In the genomic region with DNA sequence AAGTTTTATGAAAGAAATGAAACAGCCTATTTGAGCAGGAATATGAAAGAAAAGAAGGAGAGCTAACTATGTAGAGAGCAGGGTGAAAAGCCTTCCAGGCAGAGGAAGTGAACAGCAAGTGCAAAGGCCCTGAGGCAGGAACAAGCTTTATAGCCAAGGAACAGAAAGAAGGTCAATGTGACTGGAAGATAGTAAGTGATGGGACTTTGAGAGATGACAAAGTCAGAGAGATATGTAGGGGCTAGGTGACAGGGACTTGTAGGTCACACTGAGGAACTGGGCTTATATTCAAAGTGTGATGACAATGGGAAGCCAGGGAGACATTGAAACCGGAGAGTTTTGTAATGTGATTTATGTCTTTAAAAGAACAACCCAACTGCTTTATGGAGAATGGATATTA, we compare ENCODE assay signal across 29 cellular contexts. TPM values are rescaled to one million over a fixed set of nuclear protein-coding genes. Genes with fewer than 3 reads are reported as not detected.
"Had no signal": no experiment of that assay in that cellular context is flagged by ENCODE, and none has a peak within 500 bp of the region (broad histone marks: within the 10 kb centered on the region; RNA-seq: fewer than 3 reads in every experiment).

No MANE protein-coding gene starts in this region.

- H3K4me1 ChIP-seq: adrenal gland, left lung, lower lobe of right lung, right lobe of liver, upper lobe of left lung had no signal

- H3K27me3 ChIP-seq: adrenal gland, ascending aorta, esophagus squamous epithelium, left lung, upper lobe of left lung had no signal

- H3K4me3 Mint-ChIP-seq: activated CD4-positive, alpha-beta T cell treated with anti-CD3 and anti-CD28 coated beads for 36 hours; activated naive CD8-positive, alpha-beta T cell; endodermal cell; natural killer cell; stimulated activated effector memory CD8-positive, alpha-beta T cell treated with anti-CD3 and anti-CD28 coated beads, Interleukin-12 subunit alpha, Interleukin-12 subunit beta, amount 100 ng/mL, for 72 hours; stimulated activated naive CD8-positive, alpha-beta T cell treated with anti-CD3 and anti-CD28 coated beads, Interleukin-15, Interleukin-2, amounts not matched to agents 100 ng/mL and 50 ng/mL, for 24 hours; T-helper 2 cell treated with Interferon-gamma antibody and Interleukin-4, amounts not matched to agents 5 μg/mL and 100 μg/mL, for 36 hours had no signal

- H3K4me3 ChIP-seq: adrenal gland, ascending aorta, cardiac muscle cell, esophagus squamous epithelium, left lung, lower lobe of right lung, right lobe of liver, skin epidermis, upper lobe of left lung had no signal

- DNase-seq: activated CD4-positive, alpha-beta T cell treated with anti-CD3 and anti-CD28 coated beads for 36 hours; activated CD4-positive, alpha-beta T cell treated with anti-CD3 and anti-CD28 coated beads, Interleukin-2, amount 50 U/mL, for 4 hours; activated CD4-positive, CD25-positive, alpha-beta regulatory T cell; activated effector memory CD4-positive, alpha-beta T cell treated with Interleukin-2 at 50 U/mL for 16 hours; activated naive CD4-positive, alpha-beta T cell treated with Interleukin-2 at 50 U/mL for 16 hours; adrenal gland; cortex of kidney; endodermal cell; esophagus squamous epithelium; glutamatergic neuron; left lung; lower lobe of right lung; mesendoderm; natural killer cell; right lobe of liver; stimulated activated CD4-positive, alpha-beta T cell treated with anti-CD3 and anti-CD28 coated beads, Interleukin-4, amount 100 ng/mL, for 24 hours; substantia nigra; T-helper 1 cell; upper lobe of left lung had no signal

- H3K27ac Mint-ChIP-seq: activated CD4-positive, alpha-beta T cell treated with anti-CD3 and anti-CD28 coated beads for 36 hours; activated naive CD8-positive, alpha-beta T cell; endodermal cell; natural killer cell; stimulated activated effector memory CD8-positive, alpha-beta T cell treated with anti-CD3 and anti-CD28 coated beads, Interleukin-12 subunit alpha, Interleukin-12 subunit beta, amount 100 ng/mL, for 72 hours; stimulated activated naive CD8-positive, alpha-beta T cell treated with anti-CD3 and anti-CD28 coated beads, Interleukin-15, Interleukin-2, amounts not matched to agents 100 ng/mL and 50 ng/mL, for 24 hours; T-helper 2 cell treated with Interferon-gamma antibody and Interleukin-4, amounts not matched to agents 5 μg/mL and 100 μg/mL, for 36 hours had no signal

- H3K4me1 Mint-ChIP-seq: activated CD4-positive, alpha-beta T cell treated with anti-CD3 and anti-CD28 coated beads for 36 hours; endodermal cell; natural killer cell; stimulated activated effector memory CD8-positive, alpha-beta T cell treated with anti-CD3 and anti-CD28 coated beads, Interleukin-12 subunit alpha, Interleukin-12 subunit beta, amount 100 ng/mL, for 72 hours had no signal

- H3K27ac ChIP-seq: adrenal gland, ascending aorta, cardiac muscle cell, left lung, lower lobe of right lung, right lobe of liver, upper lobe of left lung had no signal

- H3K9me3 Mint-ChIP-seq: endodermal cell; natural killer cell; stimulated activated effector memory CD8-positive, alpha-beta T cell treated with anti-CD3 and anti-CD28 coated beads, Interleukin-12 subunit alpha, Interleukin-12 subunit beta, amount 100 ng/mL, for 72 hours; stimulated activated naive CD8-positive, alpha-beta T cell treated with anti-CD3 and anti-CD28 coated beads, Interleukin-15, Interleukin-2, amounts not matched to agents 100 ng/mL and 50 ng/mL, for 24 hours; T-helper 2 cell treated with Interferon-gamma antibody and Interleukin-4, amounts not matched to agents 5 μg/mL and 100 μg/mL, for 36 hours had no signal

- H3K9me3 ChIP-seq: adrenal gland, ascending aorta, esophagus squamous epithelium, left lung, lower lobe of right lung, right lobe of liver, upper lobe of left lung had no signal

- ATAC-seq: activated CD4-positive, alpha-beta T cell treated with anti-CD3 and anti-CD28 coated beads for 36 hours; left lung; lower lobe of right lung; natural killer cell; right lobe of liver; stimulated activated effector memory CD8-positive, alpha-beta T cell treated with anti-CD3 and anti-CD28 coated beads, Interleukin-12 subunit alpha, Interleukin-12 subunit beta, amount 100 ng/mL, for 72 hours had no signal

- H3K36me3 Mint-ChIP-seq: activated naive CD8-positive, alpha-beta T cell; brain; natural killer cell; stimulated activated effector memory CD8-positive, alpha-beta T cell treated with anti-CD3 and anti-CD28 coated beads, Interleukin-12 subunit alpha, Interleukin-12 subunit beta, amount 100 ng/mL, for 72 hours had no signal

- H3K36me3 ChIP-seq: adrenal gland, ascending aorta, cardiac muscle cell, esophagus squamous epithelium, left lung, lower lobe of right lung, right lobe of liver, upper lobe of left lung had no signal

RNA-seq across cellular contexts. Expression of a gene that starts 18.9 kb away (rescaled TPM):
- total RNA-seq: activated CD4-positive, alpha-beta T cell treated with anti-CD3 and anti-CD28 coated beads for 36 hours; endodermal cell; mononuclear cell; natural killer cell; renal cortical epithelial cell had no signal
